Comparison of ENCODE assay signal across 1 cellular context in the genomic region with DNA sequence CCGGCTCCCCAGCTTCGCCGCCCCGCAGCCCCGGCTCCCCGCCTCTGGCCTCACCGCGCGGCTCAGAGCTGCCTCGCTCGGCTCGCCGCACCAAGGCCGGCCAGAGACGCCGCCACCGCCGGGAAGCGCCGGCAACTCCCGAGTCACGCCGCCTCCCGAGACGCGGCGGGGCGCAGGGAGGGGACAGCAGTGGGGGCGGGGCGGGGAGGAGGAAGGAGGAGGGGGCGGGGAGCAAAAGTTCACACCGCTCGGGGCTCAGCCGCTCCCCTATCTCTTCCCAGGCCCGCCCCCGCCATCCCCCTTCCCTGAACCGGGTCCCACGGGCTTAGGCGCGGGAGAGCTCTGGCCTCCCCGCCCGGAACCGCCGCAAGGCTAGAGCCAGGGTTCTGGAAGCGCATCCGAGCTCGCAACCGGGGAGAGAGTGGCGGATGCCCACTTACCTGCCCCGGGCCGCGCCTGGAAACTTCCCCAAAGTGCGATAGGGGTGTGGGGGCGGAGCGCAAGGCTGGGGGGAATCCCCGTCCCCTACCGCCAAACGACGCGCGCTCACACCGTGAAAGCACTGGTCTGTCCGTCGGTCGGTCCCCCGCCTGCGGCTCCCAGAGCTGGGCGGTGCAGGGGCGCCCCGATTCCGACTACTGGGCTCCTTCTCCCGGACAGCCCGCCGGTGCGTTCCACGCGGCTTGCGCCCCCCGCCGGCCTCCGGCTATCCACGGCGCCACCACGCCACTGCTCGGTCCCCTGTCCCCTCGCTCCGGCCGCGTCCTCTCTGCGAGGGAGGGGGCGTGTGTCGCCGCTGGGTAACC.
A peak's percentile ranks its signal among the peaks of the same experiment; 100 is the strongest.
TF ChIP-seq lines count a peak whose summit lies in the region.

No MANE protein-coding gene starts in this region.

TF ChIP-seq in HepG2, 621 proteins besides CTCF, POLR2A, EP300 and RAD21 (continued from another document and continues in another):
- TF ChIP-seq, protein P1, sequence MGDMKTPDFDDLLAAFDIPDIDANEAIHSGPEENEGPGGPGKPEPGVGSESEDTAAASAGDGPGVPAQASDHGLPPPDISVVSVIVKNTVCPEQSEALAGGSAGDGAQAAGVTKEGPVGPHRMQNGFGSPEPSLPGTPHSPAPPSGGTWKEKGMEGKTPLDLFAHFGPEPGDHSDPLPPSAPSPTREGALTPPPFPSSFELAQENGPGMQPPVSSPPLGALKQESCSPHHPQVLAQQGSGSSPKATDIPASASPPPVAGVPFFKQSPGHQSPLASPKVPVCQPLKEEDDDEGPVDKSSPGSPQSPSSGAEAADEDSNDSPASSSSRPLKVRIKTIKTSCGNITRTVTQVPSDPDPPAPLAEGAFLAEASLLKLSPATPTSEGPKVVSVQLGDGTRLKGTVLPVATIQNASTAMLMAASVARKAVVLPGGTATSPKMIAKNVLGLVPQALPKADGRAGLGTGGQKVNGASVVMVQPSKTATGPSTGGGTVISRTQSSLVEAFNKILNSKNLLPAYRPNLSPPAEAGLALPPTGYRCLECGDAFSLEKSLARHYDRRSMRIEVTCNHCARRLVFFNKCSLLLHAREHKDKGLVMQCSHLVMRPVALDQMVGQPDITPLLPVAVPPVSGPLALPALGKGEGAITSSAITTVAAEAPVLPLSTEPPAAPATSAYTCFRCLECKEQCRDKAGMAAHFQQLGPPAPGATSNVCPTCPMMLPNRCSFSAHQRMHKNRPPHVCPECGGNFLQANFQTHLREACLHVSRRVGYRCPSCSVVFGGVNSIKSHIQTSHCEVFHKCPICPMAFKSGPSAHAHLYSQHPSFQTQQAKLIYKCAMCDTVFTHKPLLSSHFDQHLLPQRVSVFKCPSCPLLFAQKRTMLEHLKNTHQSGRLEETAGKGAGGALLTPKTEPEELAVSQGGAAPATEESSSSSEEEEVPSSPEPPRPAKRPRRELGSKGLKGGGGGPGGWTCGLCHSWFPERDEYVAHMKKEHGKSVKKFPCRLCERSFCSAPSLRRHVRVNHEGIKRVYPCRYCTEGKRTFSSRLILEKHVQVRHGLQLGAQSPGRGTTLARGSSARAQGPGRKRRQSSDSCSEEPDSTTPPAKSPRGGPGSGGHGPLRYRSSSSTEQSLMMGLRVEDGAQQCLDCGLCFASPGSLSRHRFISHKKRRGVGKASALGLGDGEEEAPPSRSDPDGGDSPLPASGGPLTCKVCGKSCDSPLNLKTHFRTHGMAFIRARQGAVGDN (CRISPR knock-in tag; IDR thresholded peaks at IDR 0.05), result peak; percentile 53
- peak; percentile 38; the same call in 1 of the 2 replicates for TF ChIP-seq ZNF598 (CRISPR knock-in tag; IDR thresholded peaks at IDR 0.05; ENCODE audit: borderline replicate concordance)
- TF ChIP-seq ZNF232 (CRISPR knock-in tag; IDR thresholded peaks at IDR 0.05; ENCODE audit: borderline replicate concordance), result no peak
- TF ChIP-seq RFX5 (IDR thresholded peaks at IDR 0.05; ENCODE audit: low read depth, low read length), result no peak
- no peak for TF ChIP-seq ZNF207 (IDR thresholded peaks at IDR 0.05; ENCODE audit: borderline replicate concordance)
- TF ChIP-seq, protein P2, sequence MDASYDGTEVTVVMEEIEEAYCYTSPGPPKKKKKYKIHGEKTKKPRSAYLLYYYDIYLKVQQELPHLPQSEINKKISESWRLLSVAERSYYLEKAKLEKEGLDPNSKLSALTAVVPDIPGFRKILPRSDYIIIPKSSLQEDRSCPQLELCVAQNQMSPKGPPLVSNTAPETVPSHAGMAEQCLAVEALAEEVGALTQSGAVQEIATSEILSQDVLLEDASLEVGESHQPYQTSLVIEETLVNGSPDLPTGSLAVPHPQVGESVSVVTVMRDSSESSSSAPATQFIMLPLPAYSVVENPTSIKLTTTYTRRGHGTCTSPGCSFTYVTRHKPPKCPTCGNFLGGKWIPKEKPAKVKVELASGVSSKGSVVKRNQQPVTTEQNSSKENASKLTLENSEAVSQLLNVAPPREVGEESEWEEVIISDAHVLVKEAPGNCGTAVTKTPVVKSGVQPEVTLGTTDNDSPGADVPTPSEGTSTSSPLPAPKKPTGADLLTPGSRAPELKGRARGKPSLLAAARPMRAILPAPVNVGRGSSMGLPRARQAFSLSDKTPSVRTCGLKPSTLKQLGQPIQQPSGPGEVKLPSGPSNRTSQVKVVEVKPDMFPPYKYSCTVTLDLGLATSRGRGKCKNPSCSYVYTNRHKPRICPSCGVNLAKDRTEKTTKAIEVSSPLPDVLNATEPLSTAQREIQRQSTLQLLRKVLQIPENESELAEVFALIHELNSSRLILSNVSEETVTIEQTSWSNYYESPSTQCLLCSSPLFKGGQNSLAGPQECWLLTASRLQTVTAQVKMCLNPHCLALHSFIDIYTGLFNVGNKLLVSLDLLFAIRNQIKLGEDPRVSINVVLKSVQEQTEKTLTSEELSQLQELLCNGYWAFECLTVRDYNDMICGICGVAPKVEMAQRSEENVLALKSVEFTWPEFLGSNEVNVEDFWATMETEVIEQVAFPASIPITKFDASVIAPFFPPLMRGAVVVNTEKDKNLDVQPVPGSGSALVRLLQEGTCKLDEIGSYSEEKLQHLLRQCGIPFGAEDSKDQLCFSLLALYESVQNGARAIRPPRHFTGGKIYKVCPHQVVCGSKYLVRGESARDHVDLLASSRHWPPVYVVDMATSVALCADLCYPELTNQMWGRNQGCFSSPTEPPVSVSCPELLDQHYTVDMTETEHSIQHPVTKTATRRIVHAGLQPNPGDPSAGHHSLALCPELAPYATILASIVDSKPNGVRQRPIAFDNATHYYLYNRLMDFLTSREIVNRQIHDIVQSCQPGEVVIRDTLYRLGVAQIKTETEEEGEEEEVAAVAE (CRISPR knock-in tag; IDR thresholded peaks at IDR 0.05; ENCODE audit: borderline replicate concordance), result no peak
- no peak for TF ChIP-seq SMC3 (IDR thresholded peaks at IDR 0.05; ENCODE audit: low read length)
- 0 out of 2 replicates have a peak, but pooled peaks have one; percentile 12 for TF ChIP-seq HDAC2 (CRISPR knock-in tag; IDR thresholded peaks at IDR 0.05)
- TF ChIP-seq HDAC1 (CRISPR knock-in tag; IDR thresholded peaks at IDR 0.05), result 0 out of 2 replicates have a peak, but pooled peaks have one; percentile 38
- no peak for TF ChIP-seq ZNF10 (CRISPR knock-in tag; IDR thresholded peaks at IDR 0.05; ENCODE audit: borderline replicate concordance, low read depth)
- TF ChIP-seq ZNF605 (CRISPR knock-in tag; IDR thresholded peaks at IDR 0.05), result 0 out of 2 replicates have a peak, but pooled peaks have one; percentile 21
- TF ChIP-seq, protein P3, sequence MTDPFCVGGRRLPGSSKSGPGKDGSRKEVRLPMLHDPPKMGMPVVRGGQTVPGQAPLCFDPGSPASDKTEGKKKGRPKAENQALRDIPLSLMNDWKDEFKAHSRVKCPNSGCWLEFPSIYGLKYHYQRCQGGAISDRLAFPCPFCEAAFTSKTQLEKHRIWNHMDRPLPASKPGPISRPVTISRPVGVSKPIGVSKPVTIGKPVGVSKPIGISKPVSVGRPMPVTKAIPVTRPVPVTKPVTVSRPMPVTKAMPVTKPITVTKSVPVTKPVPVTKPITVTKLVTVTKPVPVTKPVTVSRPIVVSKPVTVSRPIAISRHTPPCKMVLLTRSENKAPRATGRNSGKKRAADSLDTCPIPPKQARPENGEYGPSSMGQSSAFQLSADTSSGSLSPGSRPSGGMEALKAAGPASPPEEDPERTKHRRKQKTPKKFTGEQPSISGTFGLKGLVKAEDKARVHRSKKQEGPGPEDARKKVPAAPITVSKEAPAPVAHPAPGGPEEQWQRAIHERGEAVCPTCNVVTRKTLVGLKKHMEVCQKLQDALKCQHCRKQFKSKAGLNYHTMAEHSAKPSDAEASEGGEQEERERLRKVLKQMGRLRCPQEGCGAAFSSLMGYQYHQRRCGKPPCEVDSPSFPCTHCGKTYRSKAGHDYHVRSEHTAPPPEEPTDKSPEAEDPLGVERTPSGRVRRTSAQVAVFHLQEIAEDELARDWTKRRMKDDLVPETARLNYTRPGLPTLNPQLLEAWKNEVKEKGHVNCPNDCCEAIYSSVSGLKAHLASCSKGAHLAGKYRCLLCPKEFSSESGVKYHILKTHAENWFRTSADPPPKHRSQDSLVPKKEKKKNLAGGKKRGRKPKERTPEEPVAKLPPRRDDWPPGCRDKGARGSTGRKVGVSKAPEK (CRISPR knock-in tag; IDR thresholded peaks at IDR 0.05; ENCODE audit: borderline replicate concordance), result no peak
- no peak for TF ChIP-seq POGZ (CRISPR knock-in tag; IDR thresholded peaks at IDR 0.05)
- no peak for TF ChIP-seq JDP2 (CRISPR knock-in tag; IDR thresholded peaks at IDR 0.05; ENCODE audit: borderline replicate concordance)
- TF ChIP-seq ZMYM4 (CRISPR knock-in tag; IDR thresholded peaks at IDR 0.05), result no peak
- TF ChIP-seq ZNF768 (CRISPR knock-in tag; IDR thresholded peaks at IDR 0.05), result no peak
- no peak for TF ChIP-seq ZNF274 (CRISPR knock-in tag; IDR thresholded peaks at IDR 0.05)
- TF ChIP-seq, protein P4, sequence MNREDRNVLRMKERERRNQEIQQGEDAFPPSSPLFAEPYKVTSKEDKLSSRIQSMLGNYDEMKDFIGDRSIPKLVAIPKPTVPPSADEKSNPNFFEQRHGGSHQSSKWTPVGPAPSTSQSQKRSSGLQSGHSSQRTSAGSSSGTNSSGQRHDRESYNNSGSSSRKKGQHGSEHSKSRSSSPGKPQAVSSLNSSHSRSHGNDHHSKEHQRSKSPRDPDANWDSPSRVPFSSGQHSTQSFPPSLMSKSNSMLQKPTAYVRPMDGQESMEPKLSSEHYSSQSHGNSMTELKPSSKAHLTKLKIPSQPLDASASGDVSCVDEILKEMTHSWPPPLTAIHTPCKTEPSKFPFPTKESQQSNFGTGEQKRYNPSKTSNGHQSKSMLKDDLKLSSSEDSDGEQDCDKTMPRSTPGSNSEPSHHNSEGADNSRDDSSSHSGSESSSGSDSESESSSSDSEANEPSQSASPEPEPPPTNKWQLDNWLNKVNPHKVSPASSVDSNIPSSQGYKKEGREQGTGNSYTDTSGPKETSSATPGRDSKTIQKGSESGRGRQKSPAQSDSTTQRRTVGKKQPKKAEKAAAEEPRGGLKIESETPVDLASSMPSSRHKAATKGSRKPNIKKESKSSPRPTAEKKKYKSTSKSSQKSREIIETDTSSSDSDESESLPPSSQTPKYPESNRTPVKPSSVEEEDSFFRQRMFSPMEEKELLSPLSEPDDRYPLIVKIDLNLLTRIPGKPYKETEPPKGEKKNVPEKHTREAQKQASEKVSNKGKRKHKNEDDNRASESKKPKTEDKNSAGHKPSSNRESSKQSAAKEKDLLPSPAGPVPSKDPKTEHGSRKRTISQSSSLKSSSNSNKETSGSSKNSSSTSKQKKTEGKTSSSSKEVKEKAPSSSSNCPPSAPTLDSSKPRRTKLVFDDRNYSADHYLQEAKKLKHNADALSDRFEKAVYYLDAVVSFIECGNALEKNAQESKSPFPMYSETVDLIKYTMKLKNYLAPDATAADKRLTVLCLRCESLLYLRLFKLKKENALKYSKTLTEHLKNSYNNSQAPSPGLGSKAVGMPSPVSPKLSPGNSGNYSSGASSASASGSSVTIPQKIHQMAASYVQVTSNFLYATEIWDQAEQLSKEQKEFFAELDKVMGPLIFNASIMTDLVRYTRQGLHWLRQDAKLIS (CRISPR knock-in tag; IDR thresholded peaks at IDR 0.05), result 0 out of 2 replicates have a peak, but pooled peaks have one; percentile 32
- peak; percentile 23; the same call in 1 of the 2 replicates for TF ChIP-seq ZNF790 (CRISPR knock-in tag; IDR thresholded peaks at IDR 0.05; ENCODE audit: borderline replicate concordance)
- TF ChIP-seq ATF7 (IDR thresholded peaks at IDR 0.05), result no peak
- TF ChIP-seq ATF7 (CRISPR knock-in tag; IDR thresholded peaks at IDR 0.05), result peak; percentile 40; the same call in 1 of the 2 replicates
- no peak for TF ChIP-seq TBP (CRISPR knock-in tag; IDR thresholded peaks at IDR 0.05)
- TF ChIP-seq, protein P5, sequence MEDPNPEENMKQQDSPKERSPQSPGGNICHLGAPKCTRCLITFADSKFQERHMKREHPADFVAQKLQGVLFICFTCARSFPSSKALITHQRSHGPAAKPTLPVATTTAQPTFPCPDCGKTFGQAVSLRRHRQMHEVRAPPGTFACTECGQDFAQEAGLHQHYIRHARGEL (CRISPR knock-in tag; IDR thresholded peaks at IDR 0.05), result no peak
- no peak for TF ChIP-seq ZNF12 (CRISPR knock-in tag; IDR thresholded peaks at IDR 0.05)
- peak; percentile 30 for TF ChIP-seq STAG1 (CRISPR knock-in tag; IDR thresholded peaks at IDR 0.05)
- TF ChIP-seq HOXD1 (CRISPR knock-in tag; IDR thresholded peaks at IDR 0.05), result no peak
- TF ChIP-seq RBFOX2 (IDR thresholded peaks at IDR 0.05; ENCODE audit: low read depth, low read length), result peak; percentile 19
- 0 out of 2 replicates have a peak, but pooled peaks have one; percentile 14 for TF ChIP-seq NFKB2 (CRISPR knock-in tag; IDR thresholded peaks at IDR 0.05; ENCODE audit: borderline replicate concordance)
- TF ChIP-seq ZNF546 (CRISPR knock-in tag; conservative IDR thresholded peaks at IDR 0.05), result peak; percentile 40; the same call in 1 of the 2 replicates
- no peak for TF ChIP-seq SNRNP70 (IDR thresholded peaks at IDR 0.05; ENCODE audit: low read depth, low read length)
- no peak for TF ChIP-seq STAT5B (CRISPR knock-in tag; IDR thresholded peaks at IDR 0.05)
- no peak for TF ChIP-seq SSRP1 (CRISPR knock-in tag; IDR thresholded peaks at IDR 0.05)
- TF ChIP-seq TBX2 (CRISPR knock-in tag; IDR thresholded peaks at IDR 0.05; ENCODE audit: borderline replicate concordance), result peak; percentile 23
- TF ChIP-seq, protein P6, sequence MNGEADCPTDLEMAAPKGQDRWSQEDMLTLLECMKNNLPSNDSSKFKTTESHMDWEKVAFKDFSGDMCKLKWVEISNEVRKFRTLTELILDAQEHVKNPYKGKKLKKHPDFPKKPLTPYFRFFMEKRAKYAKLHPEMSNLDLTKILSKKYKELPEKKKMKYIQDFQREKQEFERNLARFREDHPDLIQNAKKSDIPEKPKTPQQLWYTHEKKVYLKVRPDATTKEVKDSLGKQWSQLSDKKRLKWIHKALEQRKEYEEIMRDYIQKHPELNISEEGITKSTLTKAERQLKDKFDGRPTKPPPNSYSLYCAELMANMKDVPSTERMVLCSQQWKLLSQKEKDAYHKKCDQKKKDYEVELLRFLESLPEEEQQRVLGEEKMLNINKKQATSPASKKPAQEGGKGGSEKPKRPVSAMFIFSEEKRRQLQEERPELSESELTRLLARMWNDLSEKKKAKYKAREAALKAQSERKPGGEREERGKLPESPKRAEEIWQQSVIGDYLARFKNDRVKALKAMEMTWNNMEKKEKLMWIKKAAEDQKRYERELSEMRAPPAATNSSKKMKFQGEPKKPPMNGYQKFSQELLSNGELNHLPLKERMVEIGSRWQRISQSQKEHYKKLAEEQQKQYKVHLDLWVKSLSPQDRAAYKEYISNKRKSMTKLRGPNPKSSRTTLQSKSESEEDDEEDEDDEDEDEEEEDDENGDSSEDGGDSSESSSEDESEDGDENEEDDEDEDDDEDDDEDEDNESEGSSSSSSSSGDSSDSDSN (CRISPR knock-in tag; IDR thresholded peaks at IDR 0.05), result peak; percentile 35; the same call in 1 of the 2 replicates
- TF ChIP-seq ZNF672 (CRISPR knock-in tag; IDR thresholded peaks at IDR 0.05), result no peak
- peak; percentile 26; the same call in 1 of the 2 replicates for TF ChIP-seq SPEN (CRISPR knock-in tag; IDR thresholded peaks at IDR 0.05; ENCODE audit: low read depth)
- no peak for TF ChIP-seq MLLT10 (CRISPR knock-in tag; IDR thresholded peaks at IDR 0.05)
- 0 out of 2 replicates have a peak, but pooled peaks have one; percentile 38 for TF ChIP-seq ZNF468 (CRISPR knock-in tag; IDR thresholded peaks at IDR 0.05)
